Comparison of ENCODE assay signal across 1 cellular context in the genomic region with DNA sequence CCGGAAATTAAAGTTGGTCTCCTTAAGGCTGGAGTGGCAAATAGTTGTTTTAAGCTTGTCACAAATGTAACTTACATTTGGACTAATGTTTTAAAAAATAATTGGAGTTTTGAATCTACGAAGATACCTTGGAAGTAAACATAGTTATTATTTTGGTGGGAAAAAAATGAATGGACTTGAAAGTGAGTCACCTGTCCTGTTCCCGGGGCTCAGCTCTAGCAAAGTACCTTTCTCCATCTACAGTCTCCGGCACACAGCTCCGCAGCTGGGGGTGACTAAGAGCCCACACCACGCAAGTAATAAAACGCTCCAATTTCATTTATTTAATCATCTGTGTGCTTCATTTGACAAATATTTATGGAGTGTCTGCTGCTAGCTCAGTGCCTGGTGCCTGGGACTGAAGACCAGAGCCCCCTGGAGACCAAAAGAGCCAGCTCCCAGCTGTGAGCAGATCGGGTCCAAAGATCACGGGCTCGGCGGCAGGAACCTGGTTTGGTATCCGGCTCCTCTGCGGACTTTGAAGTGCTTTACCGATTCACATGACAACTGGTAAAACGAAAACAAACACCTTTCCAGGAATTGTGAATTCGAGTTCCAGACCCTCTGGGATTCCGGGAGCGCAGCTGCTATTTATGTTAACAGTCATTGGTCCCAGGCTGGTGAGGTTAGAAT.
TF ChIP-seq lines count a peak whose summit lies in the region.

No MANE protein-coding gene starts in this region.

TF ChIP-seq in HepG2, 621 proteins besides CTCF, POLR2A, EP300 and RAD21 (continued from another document and continues in another):
- TF ChIP-seq, protein P1, sequence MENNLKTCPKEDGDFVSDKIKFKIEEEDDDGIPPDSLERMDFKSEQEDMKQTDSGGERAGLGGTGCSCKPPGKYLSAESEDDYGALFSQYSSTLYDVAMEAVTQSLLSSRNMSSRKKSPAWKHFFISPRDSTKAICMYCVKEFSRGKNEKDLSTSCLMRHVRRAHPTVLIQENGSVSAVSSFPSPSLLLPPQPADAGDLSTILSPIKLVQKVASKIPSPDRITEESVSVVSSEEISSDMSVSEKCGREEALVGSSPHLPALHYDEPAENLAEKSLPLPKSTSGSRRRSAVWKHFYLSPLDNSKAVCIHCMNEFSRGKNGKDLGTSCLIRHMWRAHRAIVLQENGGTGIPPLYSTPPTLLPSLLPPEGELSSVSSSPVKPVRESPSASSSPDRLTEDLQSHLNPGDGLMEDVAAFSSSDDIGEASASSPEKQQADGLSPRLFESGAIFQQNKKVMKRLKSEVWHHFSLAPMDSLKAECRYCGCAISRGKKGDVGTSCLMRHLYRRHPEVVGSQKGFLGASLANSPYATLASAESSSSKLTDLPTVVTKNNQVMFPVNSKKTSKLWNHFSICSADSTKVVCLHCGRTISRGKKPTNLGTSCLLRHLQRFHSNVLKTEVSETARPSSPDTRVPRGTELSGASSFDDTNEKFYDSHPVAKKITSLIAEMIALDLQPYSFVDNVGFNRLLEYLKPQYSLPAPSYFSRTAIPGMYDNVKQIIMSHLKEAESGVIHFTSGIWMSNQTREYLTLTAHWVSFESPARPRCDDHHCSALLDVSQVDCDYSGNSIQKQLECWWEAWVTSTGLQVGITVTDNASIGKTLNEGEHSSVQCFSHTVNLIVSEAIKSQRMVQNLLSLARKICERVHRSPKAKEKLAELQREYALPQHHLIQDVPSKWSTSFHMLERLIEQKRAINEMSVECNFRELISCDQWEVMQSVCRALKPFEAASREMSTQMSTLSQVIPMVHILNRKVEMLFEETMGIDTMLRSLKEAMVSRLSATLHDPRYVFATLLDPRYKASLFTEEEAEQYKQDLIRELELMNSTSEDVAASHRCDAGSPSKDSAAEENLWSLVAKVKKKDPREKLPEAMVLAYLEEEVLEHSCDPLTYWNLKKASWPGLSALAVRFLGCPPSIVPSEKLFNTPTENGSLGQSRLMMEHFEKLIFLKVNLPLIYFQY (CRISPR knock-in tag; IDR thresholded peaks at IDR 0.05; ENCODE audit: borderline replicate concordance): no peak
- TF ChIP-seq TBX2 (CRISPR knock-in tag; IDR thresholded peaks at IDR 0.05; ENCODE audit: borderline replicate concordance): peak; percentile 84
- no peak for TF ChIP-seq ZNF75D (CRISPR knock-in tag; IDR thresholded peaks at IDR 0.05; ENCODE audit: borderline replicate concordance)
- TF ChIP-seq, protein P2, sequence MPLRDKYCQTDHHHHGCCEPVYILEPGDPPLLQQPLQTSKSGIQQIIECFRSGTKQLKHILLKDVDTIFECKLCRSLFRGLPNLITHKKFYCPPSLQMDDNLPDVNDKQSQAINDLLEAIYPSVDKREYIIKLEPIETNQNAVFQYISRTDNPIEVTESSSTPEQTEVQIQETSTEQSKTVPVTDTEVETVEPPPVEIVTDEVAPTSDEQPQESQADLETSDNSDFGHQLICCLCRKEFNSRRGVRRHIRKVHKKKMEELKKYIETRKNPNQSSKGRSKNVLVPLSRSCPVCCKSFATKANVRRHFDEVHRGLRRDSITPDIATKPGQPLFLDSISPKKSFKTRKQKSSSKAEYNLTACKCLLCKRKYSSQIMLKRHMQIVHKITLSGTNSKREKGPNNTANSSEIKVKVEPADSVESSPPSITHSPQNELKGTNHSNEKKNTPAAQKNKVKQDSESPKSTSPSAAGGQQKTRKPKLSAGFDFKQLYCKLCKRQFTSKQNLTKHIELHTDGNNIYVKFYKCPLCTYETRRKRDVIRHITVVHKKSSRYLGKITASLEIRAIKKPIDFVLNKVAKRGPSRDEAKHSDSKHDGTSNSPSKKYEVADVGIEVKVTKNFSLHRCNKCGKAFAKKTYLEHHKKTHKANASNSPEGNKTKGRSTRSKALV (CRISPR knock-in tag; IDR thresholded peaks at IDR 0.05): peak; percentile 90
- peak; percentile 45; the same call in 1 of the 2 replicates for TF ChIP-seq SMC3 (IDR thresholded peaks at IDR 0.05; ENCODE audit: low read length)
- TF ChIP-seq HNRNPK (IDR thresholded peaks at IDR 0.05; ENCODE audit: low read depth, low read length, poor library complexity, severe bottlenecking): no peak
- TF ChIP-seq SIN3A (IDR thresholded peaks at IDR 0.05; ENCODE audit: borderline replicate concordance, low read depth, low read length): peak; percentile 88
- TF ChIP-seq, protein P3, sequence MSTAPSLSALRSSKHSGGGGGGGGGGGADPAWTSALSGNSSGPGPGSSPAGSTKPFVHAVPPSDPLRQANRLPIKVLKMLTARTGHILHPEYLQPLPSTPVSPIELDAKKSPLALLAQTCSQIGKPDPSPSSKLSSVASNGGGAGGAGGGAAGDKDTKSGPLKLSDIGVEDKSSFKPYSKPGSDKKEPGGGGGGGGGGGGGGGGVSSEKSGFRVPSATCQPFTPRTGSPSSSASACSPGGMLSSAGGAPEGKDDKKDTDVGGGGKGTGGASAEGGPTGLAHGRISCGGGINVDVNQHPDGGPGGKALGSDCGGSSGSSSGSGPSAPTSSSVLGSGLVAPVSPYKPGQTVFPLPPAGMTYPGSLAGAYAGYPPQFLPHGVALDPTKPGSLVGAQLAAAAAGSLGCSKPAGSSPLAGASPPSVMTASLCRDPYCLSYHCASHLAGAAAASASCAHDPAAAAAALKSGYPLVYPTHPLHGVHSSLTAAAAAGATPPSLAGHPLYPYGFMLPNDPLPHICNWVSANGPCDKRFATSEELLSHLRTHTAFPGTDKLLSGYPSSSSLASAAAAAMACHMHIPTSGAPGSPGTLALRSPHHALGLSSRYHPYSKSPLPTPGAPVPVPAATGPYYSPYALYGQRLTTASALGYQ (CRISPR knock-in tag; IDR thresholded peaks at IDR 0.05): peak; percentile 75; the same call in 1 of the 2 replicates
- peak; percentile 92 for TF ChIP-seq SKI (IDR thresholded peaks at IDR 0.05; ENCODE audit: partially characterized antibody)
- no peak for TF ChIP-seq ZFP37 (CRISPR knock-in tag; IDR thresholded peaks at IDR 0.05; ENCODE audit: borderline replicate concordance)
- peak; percentile 80; the same call in 1 of the 2 replicates for TF ChIP-seq SOX5 (CRISPR knock-in tag; IDR thresholded peaks at IDR 0.05; ENCODE audit: borderline replicate concordance)
- no peak for TF ChIP-seq MBNL3 (CRISPR knock-in tag; conservative IDR thresholded peaks at IDR 0.05)
- TF ChIP-seq, protein P4, sequence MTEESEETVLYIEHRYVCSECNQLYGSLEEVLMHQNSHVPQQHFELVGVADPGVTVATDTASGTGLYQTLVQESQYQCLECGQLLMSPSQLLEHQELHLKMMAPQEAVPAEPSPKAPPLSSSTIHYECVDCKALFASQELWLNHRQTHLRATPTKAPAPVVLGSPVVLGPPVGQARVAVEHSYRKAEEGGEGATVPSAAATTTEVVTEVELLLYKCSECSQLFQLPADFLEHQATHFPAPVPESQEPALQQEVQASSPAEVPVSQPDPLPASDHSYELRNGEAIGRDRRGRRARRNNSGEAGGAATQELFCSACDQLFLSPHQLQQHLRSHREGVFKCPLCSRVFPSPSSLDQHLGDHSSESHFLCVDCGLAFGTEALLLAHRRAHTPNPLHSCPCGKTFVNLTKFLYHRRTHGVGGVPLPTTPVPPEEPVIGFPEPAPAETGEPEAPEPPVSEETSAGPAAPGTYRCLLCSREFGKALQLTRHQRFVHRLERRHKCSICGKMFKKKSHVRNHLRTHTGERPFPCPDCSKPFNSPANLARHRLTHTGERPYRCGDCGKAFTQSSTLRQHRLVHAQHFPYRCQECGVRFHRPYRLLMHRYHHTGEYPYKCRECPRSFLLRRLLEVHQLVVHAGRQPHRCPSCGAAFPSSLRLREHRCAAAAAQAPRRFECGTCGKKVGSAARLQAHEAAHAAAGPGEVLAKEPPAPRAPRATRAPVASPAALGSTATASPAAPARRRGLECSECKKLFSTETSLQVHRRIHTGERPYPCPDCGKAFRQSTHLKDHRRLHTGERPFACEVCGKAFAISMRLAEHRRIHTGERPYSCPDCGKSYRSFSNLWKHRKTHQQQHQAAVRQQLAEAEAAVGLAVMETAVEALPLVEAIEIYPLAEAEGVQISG (CRISPR knock-in tag; IDR thresholded peaks at IDR 0.05): peak; percentile 74
- TF ChIP-seq, protein P5, sequence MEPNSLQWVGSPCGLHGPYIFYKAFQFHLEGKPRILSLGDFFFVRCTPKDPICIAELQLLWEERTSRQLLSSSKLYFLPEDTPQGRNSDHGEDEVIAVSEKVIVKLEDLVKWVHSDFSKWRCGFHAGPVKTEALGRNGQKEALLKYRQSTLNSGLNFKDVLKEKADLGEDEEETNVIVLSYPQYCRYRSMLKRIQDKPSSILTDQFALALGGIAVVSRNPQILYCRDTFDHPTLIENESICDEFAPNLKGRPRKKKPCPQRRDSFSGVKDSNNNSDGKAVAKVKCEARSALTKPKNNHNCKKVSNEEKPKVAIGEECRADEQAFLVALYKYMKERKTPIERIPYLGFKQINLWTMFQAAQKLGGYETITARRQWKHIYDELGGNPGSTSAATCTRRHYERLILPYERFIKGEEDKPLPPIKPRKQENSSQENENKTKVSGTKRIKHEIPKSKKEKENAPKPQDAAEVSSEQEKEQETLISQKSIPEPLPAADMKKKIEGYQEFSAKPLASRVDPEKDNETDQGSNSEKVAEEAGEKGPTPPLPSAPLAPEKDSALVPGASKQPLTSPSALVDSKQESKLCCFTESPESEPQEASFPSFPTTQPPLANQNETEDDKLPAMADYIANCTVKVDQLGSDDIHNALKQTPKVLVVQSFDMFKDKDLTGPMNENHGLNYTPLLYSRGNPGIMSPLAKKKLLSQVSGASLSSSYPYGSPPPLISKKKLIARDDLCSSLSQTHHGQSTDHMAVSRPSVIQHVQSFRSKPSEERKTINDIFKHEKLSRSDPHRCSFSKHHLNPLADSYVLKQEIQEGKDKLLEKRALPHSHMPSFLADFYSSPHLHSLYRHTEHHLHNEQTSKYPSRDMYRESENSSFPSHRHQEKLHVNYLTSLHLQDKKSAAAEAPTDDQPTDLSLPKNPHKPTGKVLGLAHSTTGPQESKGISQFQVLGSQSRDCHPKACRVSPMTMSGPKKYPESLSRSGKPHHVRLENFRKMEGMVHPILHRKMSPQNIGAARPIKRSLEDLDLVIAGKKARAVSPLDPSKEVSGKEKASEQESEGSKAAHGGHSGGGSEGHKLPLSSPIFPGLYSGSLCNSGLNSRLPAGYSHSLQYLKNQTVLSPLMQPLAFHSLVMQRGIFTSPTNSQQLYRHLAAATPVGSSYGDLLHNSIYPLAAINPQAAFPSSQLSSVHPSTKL (CRISPR knock-in tag; IDR thresholded peaks at IDR 0.05): peak; percentile 98
- TF ChIP-seq ELF3 (CRISPR knock-in tag; IDR thresholded peaks at IDR 0.05): peak; percentile 75; the same call in 1 of the 2 replicates
- TF ChIP-seq GABPA (IDR thresholded peaks at IDR 0.05; ENCODE audit: low read depth, low read length): no peak
- peak; percentile 58; the same call in 1 of the 2 replicates for TF ChIP-seq GABPA (CRISPR knock-in tag; IDR thresholded peaks at IDR 0.05; ENCODE audit: low read depth)
- peak; percentile 83 for TF ChIP-seq FOXA3 (CRISPR knock-in tag; IDR thresholded peaks at IDR 0.05)
- peak; percentile 92; the same call in 1 of the 2 replicates for TF ChIP-seq ZFP1 (CRISPR knock-in tag; IDR thresholded peaks at IDR 0.05)
- TF ChIP-seq DPF2 (CRISPR knock-in tag; IDR thresholded peaks at IDR 0.05; ENCODE audit: borderline replicate concordance, low read depth): 0 out of 2 replicates have a peak, but pooled peaks have one; percentile 42
- peak; percentile 78 for TF ChIP-seq SALL1 (CRISPR knock-in tag; IDR thresholded peaks at IDR 0.05)
- TF ChIP-seq CENPT (CRISPR knock-in tag; IDR thresholded peaks at IDR 0.05; ENCODE audit: low read depth): no peak
- TF ChIP-seq CREB1 (IDR thresholded peaks at IDR 0.05): no peak
- no peak for TF ChIP-seq CREB1 (CRISPR knock-in tag; IDR thresholded peaks at IDR 0.05)
- TF ChIP-seq PPARG (CRISPR knock-in tag; conservative IDR thresholded peaks at IDR 0.05): peak; percentile 52; the same call in 1 of the 2 replicates
- TF ChIP-seq NAIF1 (CRISPR knock-in tag; IDR thresholded peaks at IDR 0.05; ENCODE audit: borderline replicate concordance): peak; percentile 70; the same call in 1 of the 2 replicates
- TF ChIP-seq, protein P6, sequence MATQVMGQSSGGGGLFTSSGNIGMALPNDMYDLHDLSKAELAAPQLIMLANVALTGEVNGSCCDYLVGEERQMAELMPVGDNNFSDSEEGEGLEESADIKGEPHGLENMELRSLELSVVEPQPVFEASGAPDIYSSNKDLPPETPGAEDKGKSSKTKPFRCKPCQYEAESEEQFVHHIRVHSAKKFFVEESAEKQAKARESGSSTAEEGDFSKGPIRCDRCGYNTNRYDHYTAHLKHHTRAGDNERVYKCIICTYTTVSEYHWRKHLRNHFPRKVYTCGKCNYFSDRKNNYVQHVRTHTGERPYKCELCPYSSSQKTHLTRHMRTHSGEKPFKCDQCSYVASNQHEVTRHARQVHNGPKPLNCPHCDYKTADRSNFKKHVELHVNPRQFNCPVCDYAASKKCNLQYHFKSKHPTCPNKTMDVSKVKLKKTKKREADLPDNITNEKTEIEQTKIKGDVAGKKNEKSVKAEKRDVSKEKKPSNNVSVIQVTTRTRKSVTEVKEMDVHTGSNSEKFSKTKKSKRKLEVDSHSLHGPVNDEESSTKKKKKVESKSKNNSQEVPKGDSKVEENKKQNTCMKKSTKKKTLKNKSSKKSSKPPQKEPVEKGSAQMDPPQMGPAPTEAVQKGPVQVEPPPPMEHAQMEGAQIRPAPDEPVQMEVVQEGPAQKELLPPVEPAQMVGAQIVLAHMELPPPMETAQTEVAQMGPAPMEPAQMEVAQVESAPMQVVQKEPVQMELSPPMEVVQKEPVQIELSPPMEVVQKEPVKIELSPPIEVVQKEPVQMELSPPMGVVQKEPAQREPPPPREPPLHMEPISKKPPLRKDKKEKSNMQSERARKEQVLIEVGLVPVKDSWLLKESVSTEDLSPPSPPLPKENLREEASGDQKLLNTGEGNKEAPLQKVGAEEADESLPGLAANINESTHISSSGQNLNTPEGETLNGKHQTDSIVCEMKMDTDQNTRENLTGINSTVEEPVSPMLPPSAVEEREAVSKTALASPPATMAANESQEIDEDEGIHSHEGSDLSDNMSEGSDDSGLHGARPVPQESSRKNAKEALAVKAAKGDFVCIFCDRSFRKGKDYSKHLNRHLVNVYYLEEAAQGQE (IDR thresholded peaks at IDR 0.05; ENCODE audit: borderline replicate concordance in 1 of 2, low read depth in 1 of 2, low read length in 2 of 2): 0 out of 4 replicates have a peak, but pooled peaks of 1 of the 2 experiments have one; percentile 42
- TF ChIP-seq, protein P7, sequence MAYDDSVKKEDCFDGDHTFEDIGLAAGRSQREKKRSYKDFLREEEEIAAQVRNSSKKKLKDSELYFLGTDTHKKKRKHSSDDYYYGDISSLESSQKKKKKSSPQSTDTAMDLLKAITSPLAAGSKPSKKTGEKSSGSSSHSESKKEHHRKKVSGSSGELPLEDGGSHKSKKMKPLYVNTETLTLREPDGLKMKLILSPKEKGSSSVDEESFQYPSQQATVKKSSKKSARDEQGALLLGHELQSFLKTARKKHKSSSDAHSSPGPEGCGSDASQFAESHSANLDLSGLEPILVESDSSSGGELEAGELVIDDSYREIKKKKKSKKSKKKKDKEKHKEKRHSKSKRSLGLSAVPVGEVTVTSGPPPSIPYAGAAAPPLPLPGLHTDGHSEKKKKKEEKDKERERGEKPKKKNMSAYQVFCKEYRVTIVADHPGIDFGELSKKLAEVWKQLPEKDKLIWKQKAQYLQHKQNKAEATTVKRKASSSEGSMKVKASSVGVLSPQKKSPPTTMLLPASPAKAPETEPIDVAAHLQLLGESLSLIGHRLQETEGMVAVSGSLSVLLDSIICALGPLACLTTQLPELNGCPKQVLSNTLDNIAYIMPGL (CRISPR knock-in tag; IDR thresholded peaks at IDR 0.05; ENCODE audit: borderline replicate concordance in 1 of 2, low read depth in 1 of 2): peak in 1 of 2 experiments; percentile 55; a peak in 1 of 4 replicates
- 0 out of 2 replicates have a peak, but pooled peaks have one; percentile 26 for TF ChIP-seq ZNF709 (CRISPR knock-in tag; IDR thresholded peaks at IDR 0.05)
